In genomic region chr6:133621751-133622150, GRCh38 we compare ENCODE assay signal across 1 cellular context.
TF ChIP-seq lines count a peak whose summit lies in the region.

No MANE protein-coding gene starts in this region.

TF ChIP-seq in IMR-90, 13 proteins besides CTCF, POLR2A, EP300 and RAD21:
- TF ChIP-seq NFE2L2 (IDR thresholded peaks at IDR 0.05; ENCODE audit: low read depth, low read length) (no peak), MAFK (IDR thresholded peaks at IDR 0.05; ENCODE audit: low read depth, low read length) (no peak), RCOR1 (IDR thresholded peaks at IDR 0.05; ENCODE audit: insufficient replicate concordance, low read length) (no peak), FOS (IDR thresholded peaks at IDR 0.05; ENCODE audit: low read depth, low read length) (no peak), CHD1 (IDR thresholded peaks at IDR 0.05; ENCODE audit: low read depth, low read length) (no peak), CEBPB (IDR thresholded peaks at IDR 0.05; ENCODE audit: low read depth, low read length) (peak; percentile 53)
- TF ChIP-seq, protein P1, sequence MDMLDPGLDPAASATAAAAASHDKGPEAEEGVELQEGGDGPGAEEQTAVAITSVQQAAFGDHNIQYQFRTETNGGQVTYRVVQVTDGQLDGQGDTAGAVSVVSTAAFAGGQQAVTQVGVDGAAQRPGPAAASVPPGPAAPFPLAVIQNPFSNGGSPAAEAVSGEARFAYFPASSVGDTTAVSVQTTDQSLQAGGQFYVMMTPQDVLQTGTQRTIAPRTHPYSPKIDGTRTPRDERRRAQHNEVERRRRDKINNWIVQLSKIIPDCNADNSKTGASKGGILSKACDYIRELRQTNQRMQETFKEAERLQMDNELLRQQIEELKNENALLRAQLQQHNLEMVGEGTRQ (IDR thresholded peaks at IDR 0.05; ENCODE audit: low read depth, low read length): no peak
- TF ChIP-seq, protein P2, sequence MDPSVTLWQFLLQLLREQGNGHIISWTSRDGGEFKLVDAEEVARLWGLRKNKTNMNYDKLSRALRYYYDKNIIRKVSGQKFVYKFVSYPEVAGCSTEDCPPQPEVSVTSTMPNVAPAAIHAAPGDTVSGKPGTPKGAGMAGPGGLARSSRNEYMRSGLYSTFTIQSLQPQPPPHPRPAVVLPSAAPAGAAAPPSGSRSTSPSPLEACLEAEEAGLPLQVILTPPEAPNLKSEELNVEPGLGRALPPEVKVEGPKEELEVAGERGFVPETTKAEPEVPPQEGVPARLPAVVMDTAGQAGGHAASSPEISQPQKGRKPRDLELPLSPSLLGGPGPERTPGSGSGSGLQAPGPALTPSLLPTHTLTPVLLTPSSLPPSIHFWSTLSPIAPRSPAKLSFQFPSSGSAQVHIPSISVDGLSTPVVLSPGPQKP (IDR thresholded peaks at IDR 0.05; ENCODE audit: borderline replicate concordance, low read depth, low read length): no peak
